12 cellular contexts compared by ENCODE assay signal in the genomic region with DNA sequence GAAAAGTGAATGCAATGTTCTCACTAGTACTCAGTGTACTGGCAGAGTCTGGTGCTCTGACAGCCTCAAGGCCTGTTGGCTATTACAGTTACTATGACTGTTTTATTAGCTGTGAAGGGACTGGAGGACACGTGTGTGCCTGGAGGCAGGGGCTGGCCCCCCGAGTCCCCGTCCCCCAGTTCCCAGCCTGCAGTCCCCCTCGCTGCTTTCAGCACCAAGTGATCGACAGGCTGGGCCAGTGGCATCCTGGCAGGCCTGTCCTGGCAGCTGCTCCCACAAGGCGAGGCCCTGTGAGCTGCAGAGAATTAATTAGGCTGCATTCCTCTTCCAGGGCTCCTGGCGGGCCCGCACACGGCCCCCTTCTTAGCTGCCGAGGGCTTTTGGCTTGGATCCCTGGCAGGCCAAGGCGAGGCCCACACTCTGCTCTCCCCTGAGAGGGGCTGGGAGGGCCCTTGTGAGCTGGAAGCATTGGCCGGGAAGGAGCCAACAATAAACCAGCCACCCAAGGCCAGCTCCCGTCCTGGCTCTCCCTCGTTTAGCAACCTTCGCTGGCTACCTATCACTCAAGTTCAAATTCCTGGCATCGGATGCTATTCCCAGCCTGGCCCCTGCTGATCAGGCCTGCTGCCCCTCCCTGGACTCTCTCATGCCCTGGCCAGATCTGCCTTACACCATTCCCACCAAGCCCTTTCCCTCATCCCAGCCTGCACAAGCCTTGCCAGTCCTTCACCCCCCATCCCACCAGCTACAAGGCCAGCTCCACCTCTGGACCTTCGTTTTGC. TPM values are rescaled to one million over a fixed set of nuclear protein-coding genes. Genes with fewer than 3 reads are reported as not detected.
DNase-seq lines count a peak whose midpoint lies in the region; ATAC-seq lines count a peak whose summit lies in the region.
"Had no signal": no experiment of that assay in that cellular context is flagged by ENCODE, and none has a peak within 500 bp of the region (broad histone marks: within the 10 kb centered on the region; RNA-seq: fewer than 3 reads in every experiment).

No MANE protein-coding gene starts in this region.

- H3K9me3 ChIP-seq in SK-N-MC (ENCODE audit: low read depth, low read length): no peaks in the 10 kb centered on the region
- H3K9me3 ChIP-seq in CD4-positive, alpha-beta memory T cell (ENCODE audit: control insufficient read depth in 1 of 2, low read length in 2 of 2): no peaks in the 10 kb centered on the region

- H3K27me3 ChIP-seq in rectal smooth muscle tissue (ENCODE audit: control insufficient read depth, insufficient read depth, low read length): no peaks in the 10 kb centered on the region
- H3K27me3 ChIP-seq in CD4-positive, alpha-beta memory T cell (ENCODE audit: insufficient read depth, low read length): no peaks in the 10 kb centered on the region

- peaks cover 2 to 4% of the 10 kb centered on the region in 2 donors for H3K27me3 Mint-ChIP-seq in CD4-positive, alpha-beta memory T cell
- H3K27me3 Mint-ChIP-seq: naive B cell had no signal

- intact Hi-C loops in left cardiac atrium (cut with DNase I): no loop called here
- intact Hi-C loops in CD4-positive, alpha-beta memory T cell (cut with micrococcal nuclease): no loop called here

- peak overlapping the region; percentile 46; the same call in 1 of the 2 replicates for H3K27ac ChIP-seq in SK-N-MC
- peak overlapping the region; percentile 87 for H3K27ac ChIP-seq in rectal smooth muscle tissue (ENCODE audit: low read depth, low read length)
- H3K27ac ChIP-seq in CD4-positive, alpha-beta memory T cell (ENCODE audit: low read depth, low read length): no peak overlapping the region

- H3K36me3 ChIP-seq in SK-N-MC (ENCODE audit: insufficient read depth, low read length) (no peaks in the 10 kb centered on the region), rectal smooth muscle tissue (ENCODE audit: control insufficient read depth, insufficient read depth, low read length) (no peaks in the 10 kb centered on the region)
- no peaks in the 10 kb centered on the region for H3K36me3 ChIP-seq in CD4-positive, alpha-beta memory T cell (ENCODE audit: insufficient read depth, low read length)

- H3K4me1 Mint-ChIP-seq in CD4-positive, alpha-beta memory T cell: no peaks in the 10 kb centered on the region
- H3K4me1 Mint-ChIP-seq: CD4-positive, CD25-positive, alpha-beta regulatory T cell; naive B cell had no signal

- peak overlapping the region; percentile 45 for H3K9ac ChIP-seq in SK-N-MC (ENCODE audit: insufficient read length)
- H3K9ac ChIP-seq in rectal smooth muscle tissue (ENCODE audit: low read length): no peak overlapping the region

- no peak overlapping the region for H3K4me3 Mint-ChIP-seq in CD4-positive, alpha-beta memory T cell
- H3K4me3 Mint-ChIP-seq: CD4-positive, CD25-positive, alpha-beta regulatory T cell; naive B cell had no signal

- peak; percentile 34 to 76 for ATAC-seq in left cardiac atrium
- no peak for ATAC-seq in GM18870 (IDR thresholded peaks at IDR 0.05; ENCODE audit: unreplicated experiment)
- no peak for ATAC-seq in GM21367 (IDR thresholded peaks at IDR 0.05; ENCODE audit: unreplicated experiment)

- H3K9me3 Mint-ChIP-seq in CD4-positive, alpha-beta memory T cell: no peaks in the 10 kb centered on the region
- H3K9me3 Mint-ChIP-seq: CD4-positive, CD25-positive, alpha-beta regulatory T cell; naive B cell had no signal

- peaks cover 25% of the 10 kb centered on the region for H3K4me1 ChIP-seq in rectal smooth muscle tissue (ENCODE audit: control insufficient read depth, insufficient read depth, low read length)
- no peaks in the 10 kb centered on the region for H3K4me1 ChIP-seq in CD4-positive, alpha-beta memory T cell (ENCODE audit: insufficient read depth, low read length)

- H3K27ac Mint-ChIP-seq in CD4-positive, alpha-beta memory T cell: no peak overlapping the region
- H3K27ac Mint-ChIP-seq: CD4-positive, CD25-positive, alpha-beta regulatory T cell had no signal

- H3K4me3 ChIP-seq in SK-N-MC (peak overlapping the region; percentile 17; the same call in 1 of the 2 replicates), rectal smooth muscle tissue (ENCODE audit: low read length) (no peak overlapping the region)
- no peak overlapping the region for H3K4me3 ChIP-seq in CD4-positive, alpha-beta memory T cell (ENCODE audit: low read length in 2 of 2)

- POLR2A ChIA-PET in CD4-positive, alpha-beta memory T cell (lab: Charles Lee; ENCODE audit: partially characterized antibody): no interaction called here

- no peaks in the 10 kb centered on the region for H3K36me3 Mint-ChIP-seq in CD4-positive, alpha-beta memory T cell
- H3K36me3 Mint-ChIP-seq: CD4-positive, CD25-positive, alpha-beta regulatory T cell; naive B cell had no signal

- CTCF ChIA-PET in CD4-positive, alpha-beta memory T cell (lab: Charles Lee; ENCODE audit: partially characterized antibody): no interaction called here

- DNase-seq in DMS79 treated with DMSO at 0.1 percent for 48 hours (lab: John Stamatoyannopoulos, UW) (peak; percentile 93), SK-N-MC (ENCODE audit: low read depth, low spot score) (no peak), left cardiac atrium (no peak), HK-2 (ENCODE audit: unreplicated experiment) (no peak)
- DNase-seq in CD4-positive, alpha-beta memory T cell: no peak
- DNase-seq: CD4-positive, CD25-positive, alpha-beta regulatory T cell; naive B cell; SIG-M5 had no signal

RNA-seq across cellular contexts. Expression of gene EDN2, which starts 9.8 kb away (rescaled TPM):
- 1 to 10 TPM in 1 of 2 donors, under 1 TPM in 1; 0.18 to 1.2 TPM for total RNA-seq in left cardiac atrium
- total RNA-seq in CD4-positive, alpha-beta memory T cell: not detected
- not detected for polyA plus RNA-seq in CD4-positive, alpha-beta memory T cell
- total RNA-seq: endothelial cell of umbilical vein had no signal
- polyA plus RNA-seq: CD4-positive, CD25-positive, alpha-beta regulatory T cell; endothelial cell of umbilical vein had no signal

Comparison
In these comparisons a context has a peak if more than half of its experiments do, and no peak if none do; other contexts are left out.
1. ATAC-seq: peak in left cardiac atrium (2 of 2); none in GM18870 (single experiment) and GM21367 (single experiment).